In genomic region chr17:5110816-5111215, GRCh38 we compare ENCODE assay signal across 8 cellular contexts. TPM values are rescaled to one million over a fixed set of nuclear protein-coding genes. Genes with fewer than 3 reads are reported as not detected.
A peak's percentile ranks its signal among the peaks of the same experiment; 100 is the strongest.
DNase-seq lines count a peak whose midpoint lies in the region; TF ChIP-seq lines count a peak whose summit lies in the region.

No MANE protein-coding gene starts in this region.

- no peak overlapping the region for H2AFZ ChIP-seq in neural progenitor cell (replicated peaks)

- H3K9ac ChIP-seq in neural progenitor cell = peak overlapping the region; percentile 42

- in situ Hi-C loops in ACHN (cut with HindIII; ENCODE audit: low pct_ligation_motif_present, low pct_unique_long_range_greater_than_20kb, low sequenced_read_pairs) = no loop called here

- no peaks in the 10 kb centered on the region for H3K27me3 ChIP-seq in neural progenitor cell

- no peaks in the 10 kb centered on the region for H3K27me3 Mint-ChIP-seq in neural progenitor cell (ENCODE audit: insufficient read depth, low read depth)

- H3K4me2 ChIP-seq in neural progenitor cell = peak overlapping the region; percentile 85

- H3F3A ChIP-seq in neural progenitor cell (ENCODE audit: low read depth) = peaks cover 15% of the 10 kb centered on the region

- H4K20me1 ChIP-seq in neural progenitor cell (ENCODE audit: low read depth) = no peaks in the 10 kb centered on the region

- peaks cover 49% of the 10 kb centered on the region for H3K9me3 Mint-ChIP-seq in neural progenitor cell

- H3K27ac ChIP-seq in neural progenitor cell = no peak overlapping the region

- peaks cover 31% of the 10 kb centered on the region for H3K79me2 ChIP-seq in neural progenitor cell (ENCODE audit: low read depth)

- DNase-seq in DMS79 (lab: John Stamatoyannopoulos, UW) (peak; percentile 4), NCI-H748 treated with DMSO at 0.1 percent for 48 hours (lab: John Stamatoyannopoulos, UW) (peak; percentile 46), dermis blood vessel endothelial cell (peak; percentile 16), neural progenitor cell (ENCODE audit: low spot score) (no peak), ACHN (no peak), NCI-H1930 (lab: John Stamatoyannopoulos, UW) (no peak)
- DNase-seq in stimulated activated CD4-positive, alpha-beta T cell treated with anti-CD3 and anti-CD28 coated beads, Interleukin-4, amount 100 ng/mL, for 24 hours = no peak
- no peak for DNase-seq in activated CD4-positive, CD25-positive, alpha-beta regulatory T cell (lab: John Stamatoyannopoulos, UW)

- H3K9me3 ChIP-seq in neural progenitor cell (ENCODE audit: low read depth) = no peaks in the 10 kb centered on the region

- H3K27ac Mint-ChIP-seq in neural progenitor cell = peak overlapping the region; percentile 8

- H3K4me3 Mint-ChIP-seq in neural progenitor cell = peak overlapping the region; percentile 86

- TF ChIP-seq CTCF in neural progenitor cell (IDR thresholded peaks at IDR 0.05) = no peak

- peaks cover 14% of the 10 kb centered on the region for H3K4me1 Mint-ChIP-seq in neural progenitor cell

- peaks cover 10% of the 10 kb centered on the region for H3K4me1 ChIP-seq in neural progenitor cell

- H3K36me3 ChIP-seq in neural progenitor cell = peaks cover 20% of the 10 kb centered on the region

- peak overlapping the region; percentile 59 for H3K4me3 ChIP-seq in neural progenitor cell

- peaks cover 54% of the 10 kb centered on the region for H3K36me3 Mint-ChIP-seq in neural progenitor cell

RNA-seq across cellular contexts. Expression of gene ZNF232, which starts 0.9 kb away (rescaled TPM):
- total RNA-seq in dermis blood vessel endothelial cell (6.2 and 6.3 TPM in 2 replicates), neural progenitor cell (ENCODE audit: low replicate concordance) (25.5 and 29.4 TPM in 2 replicates)

RNA-seq across cellular contexts. Expression of gene USP6, which starts 5.0 kb away (rescaled TPM):
- 0.05 TPM in 1 of 2 replicates, not detected in the other for total RNA-seq in dermis blood vessel endothelial cell
- 0.09 and 0.17 TPM in 2 replicates for total RNA-seq in neural progenitor cell (ENCODE audit: low replicate concordance)

RNA-seq across cellular contexts. Expression of gene ZFP3, which starts 32.5 kb away (rescaled TPM):
- total RNA-seq in dermis blood vessel endothelial cell (1.9 and 2.0 TPM in 2 replicates), neural progenitor cell (ENCODE audit: low replicate concordance) (0.19 and 0.34 TPM in 2 replicates)

Comparison
In these comparisons a context has a peak if more than half of its experiments do, and no peak if none do; other contexts are left out.
1. DNase-seq: peak in DMS79 (single experiment), NCI-H748 treated with DMSO at 0.1 percent for 48 hours (single experiment) and dermis blood vessel endothelial cell (single experiment); none in neural progenitor cell (single experiment), stimulated activated CD4-positive, alpha-beta T cell treated with anti-CD3 and anti-CD28 coated beads, Interleukin-4, amount 100 ng/mL, for 24 hours (single experiment), ACHN (single experiment), activated CD4-positive, CD25-positive, alpha-beta regulatory T cell (0 of 4) and NCI-H1930 (0 of 2).